20 cellular contexts compared by ENCODE assay signal in the genomic region with DNA sequence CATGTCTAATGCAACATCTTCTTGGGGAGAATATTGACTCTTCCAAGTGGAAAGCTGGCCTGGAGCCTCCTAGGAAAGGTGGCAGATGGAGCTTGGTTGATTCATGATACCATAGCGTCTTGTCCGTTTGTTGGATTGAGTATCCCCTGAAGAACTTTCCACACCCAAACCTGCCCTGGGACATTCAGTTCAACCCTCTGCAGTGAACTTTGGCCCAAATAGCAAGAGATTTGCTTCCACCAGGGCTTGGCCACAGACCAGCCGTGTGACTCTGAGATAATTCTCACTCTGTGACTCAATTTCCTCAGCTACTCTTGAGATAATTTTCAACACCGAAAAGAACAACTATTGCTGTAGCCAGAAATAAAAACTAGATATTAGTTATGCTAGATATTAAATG.
DNase-seq lines count a peak whose midpoint lies in the region; ATAC-seq, FAIRE-seq and TF ChIP-seq lines count a peak whose summit lies in the region.
"Had no signal": no experiment of that assay in that cellular context is flagged by ENCODE, and none has a peak within 500 bp of the region (broad histone marks: within the 10 kb centered on the region; RNA-seq: fewer than 3 reads in every experiment).

No MANE protein-coding gene starts in this region.

- CTCF ChIA-PET in activated CD4-positive, alpha-beta memory T cell treated with anti-CD3 and anti-CD28 coated beads for 36 hours (lab: Charles Lee) = interaction anchor here (1.3 to 4.3 kb wide), 2 partner anchors 37 to 166 kb away, joined by 4 to 16 read pairs; no protein-coding TSS in a partner anchor

- no peaks in the 10 kb centered on the region for H3K36me3 ChIP-seq in right lobe of liver
- H3K36me3 ChIP-seq in small intestine (ENCODE audit: control insufficient read depth in 2 of 2, insufficient read depth in 2 of 2, low read length in 2 of 2) = no peaks in the 10 kb centered on the region
- H3K36me3 ChIP-seq: ovary, SJCRH30, spleen, thoracic aorta had no signal

- no peak for TF ChIP-seq POLR2A in right lobe of liver (IDR thresholded peaks at IDR 0.05)

- TF ChIP-seq CTCF in fibroblast of pulmonary artery (IDR thresholded peaks at IDR 0.05; ENCODE audit: low read length, missing control alignments) = no peak
- TF ChIP-seq CTCF in right lobe of liver (IDR thresholded peaks at IDR 0.05) = no peak

- H3K27ac ChIP-seq in right lobe of liver (no peak overlapping the region), small intestine (ENCODE audit: low read depth in 1 of 2, low read length in 1 of 2) (peak overlapping the region in 1 of 2 donors; percentile 42)
- H3K27ac ChIP-seq: ovary, SJCRH30, thoracic aorta had no signal

- intact Hi-C loops in right lobe of liver (cut with DNase I) = no loop called here
- intact Hi-C loops in activated CD4-positive, alpha-beta memory T cell treated with anti-CD3 and anti-CD28 coated beads for 36 hours (cut with micrococcal nuclease) = no loop called here

- H3K27me3 Mint-ChIP-seq in activated CD4-positive, alpha-beta memory T cell treated with anti-CD3 and anti-CD28 coated beads for 36 hours = peaks cover 18% of the 10 kb centered on the region

- peaks cover 0 to 20% (median 6%) of the 10 kb centered on the region in 4 donors for H3K4me1 ChIP-seq in right lobe of liver
- H3K4me1 ChIP-seq in small intestine (ENCODE audit: control insufficient read depth in 2 of 2, insufficient read depth in 1 of 2, low read depth in 1 of 2, low read length in 1 of 2) = peaks cover 5 to 14% of the 10 kb centered on the region in 2 donors
- H3K4me1 ChIP-seq: SJCRH30, spleen had no signal

- ATAC-seq in right lobe of liver = peak; percentile 54 to 74 (median 68)

- DNase-seq in amniotic epithelial cell (ENCODE audit: low read depth) (peak; percentile 74), fibroblast of pulmonary artery (ENCODE audit: low read depth) (peak; percentile 50), right lobe of liver (peak; percentile 60 to 70 (median 61)), small intestine (peak; percentile 94), NCI-H2107 treated with DMSO at 0.1 percent for 48 hours (lab: John Stamatoyannopoulos, UW; ENCODE audit: unreplicated experiment) (no peak), iPS-NIHi7 (ENCODE audit: extremely low spot score) (no peak)
- DNase-seq in activated CD4-positive, alpha-beta memory T cell treated with anti-CD3 and anti-CD28 coated beads for 36 hours = no peak
- no peak for DNase-seq in stimulated activated CD4-positive, alpha-beta T cell treated with anti-CD3 and anti-CD28 coated beads, Interleukin-12 subunit alpha, Interleukin-12 subunit beta, amount 100 ng/mL, for 4 hours
- DNase-seq: activated CD4-positive, CD25-positive, alpha-beta regulatory T cell; activated naive CD8-positive, alpha-beta T cell treated with anti-CD3 and anti-CD28 coated beads, Interleukin-2, amount 10 ng/mL, durations not matched to agents 7 days and 5 days; central memory CD4-positive, alpha-beta T cell; effector CD8-positive, alpha-beta T cell; NCI-H2029; NCI-H524 treated with DMSO at 0.1 percent for 48 hours; ovary; spleen had no signal

- no peak for FAIRE-seq in small intestine (lab: Jason Lieb, UNC)

- peaks cover 17% of the 10 kb centered on the region for H3K4me1 Mint-ChIP-seq in activated CD4-positive, alpha-beta memory T cell treated with anti-CD3 and anti-CD28 coated beads for 36 hours (ENCODE audit: low read depth)
- H3K4me1 Mint-ChIP-seq: B cell had no signal

- H3K27me3 ChIP-seq in right lobe of liver (no peaks in the 10 kb centered on the region), small intestine (ENCODE audit: control insufficient read depth in 2 of 2, insufficient read depth in 2 of 2, low read length in 2 of 2) (no peaks in the 10 kb centered on the region)
- H3K27me3 ChIP-seq: ovary, spleen had no signal

- H3K4me3 ChIP-seq in fibroblast of pulmonary artery (replicated peaks; ENCODE audit: low read depth, low read length) = no peak overlapping the region
- no peak overlapping the region for H3K4me3 ChIP-seq in right lobe of liver
- no peak overlapping the region for H3K4me3 ChIP-seq in small intestine (ENCODE audit: low read depth in 1 of 2, low read length in 2 of 2)
- H3K4me3 ChIP-seq: ovary, SJCRH30, spleen, thoracic aorta had no signal

- H3K9me3 Mint-ChIP-seq in activated CD4-positive, alpha-beta memory T cell treated with anti-CD3 and anti-CD28 coated beads for 36 hours = no peaks in the 10 kb centered on the region
- H3K9me3 Mint-ChIP-seq: activated naive CD8-positive, alpha-beta T cell treated with anti-CD3 and anti-CD28 coated beads, Interleukin-2, amount 10 ng/mL, durations not matched to agents 7 days and 5 days; T-helper 2 cell treated with Interferon-gamma antibody and Interleukin-4, amounts not matched to agents 5 μg/mL and 100 μg/mL, for 36 hours had no signal

- POLR2A ChIA-PET in activated CD4-positive, alpha-beta memory T cell treated with anti-CD3 and anti-CD28 coated beads for 36 hours (lab: Charles Lee) = interaction anchor here (0.6 kb wide), 1 partner anchor 8 kb away, joined by 3 read pairs; no protein-coding TSS in a partner anchor

- no peaks in the 10 kb centered on the region for H3K36me3 Mint-ChIP-seq in activated CD4-positive, alpha-beta memory T cell treated with anti-CD3 and anti-CD28 coated beads for 36 hours
- H3K36me3 Mint-ChIP-seq: activated naive CD8-positive, alpha-beta T cell treated with anti-CD3 and anti-CD28 coated beads, Interleukin-2, amount 10 ng/mL, durations not matched to agents 7 days and 5 days had no signal

- H3K9me3 ChIP-seq in right lobe of liver (no peaks in the 10 kb centered on the region), small intestine (ENCODE audit: control insufficient read depth, low read depth) (no peaks in the 10 kb centered on the region)
- H3K9me3 ChIP-seq: ovary, SJCRH30, spleen, thoracic aorta had no signal

- H3K4me3 Mint-ChIP-seq in activated CD4-positive, alpha-beta memory T cell treated with anti-CD3 and anti-CD28 coated beads for 36 hours = no peak overlapping the region
- H3K4me3 Mint-ChIP-seq: activated naive CD8-positive, alpha-beta T cell treated with anti-CD3 and anti-CD28 coated beads, Interleukin-2, amount 10 ng/mL, durations not matched to agents 7 days and 5 days; B cell; T-helper 2 cell treated with Interferon-gamma antibody and Interleukin-4, amounts not matched to agents 5 μg/mL and 100 μg/mL, for 36 hours had no signal

- 6% methylated on average over 3 of the region's 4 CpGs for WGBS in right lobe of liver (ENCODE audit: insufficient coverage, low coverage, low lambda C conversion rate, missing lambda C conversion rate)
- WGBS in small intestine, 3 donors = 14 to 53% (median 38%) methylated on average over 4 of the region's 4 CpGs

- H3K27ac Mint-ChIP-seq in activated CD4-positive, alpha-beta memory T cell treated with anti-CD3 and anti-CD28 coated beads for 36 hours = no peak overlapping the region
- H3K27ac Mint-ChIP-seq: activated naive CD8-positive, alpha-beta T cell treated with anti-CD3 and anti-CD28 coated beads, Interleukin-2, amount 10 ng/mL, durations not matched to agents 7 days and 5 days; B cell; T-helper 2 cell treated with Interferon-gamma antibody and Interleukin-4, amounts not matched to agents 5 μg/mL and 100 μg/mL, for 36 hours had no signal

Comparison
In these comparisons a context has a peak if more than half of its experiments do, and no peak if none do; other contexts are left out.
1. DNase-seq: peak in amniotic epithelial cell (single experiment), fibroblast of pulmonary artery (single experiment), right lobe of liver (3 of 3) and small intestine (single experiment); none in NCI-H2107 treated with DMSO at 0.1 percent for 48 hours (single experiment), activated CD4-positive, alpha-beta memory T cell treated with anti-CD3 and anti-CD28 coated beads for 36 hours (single experiment), iPS-NIHi7 (single experiment) and stimulated activated CD4-positive, alpha-beta T cell treated with anti-CD3 and anti-CD28 coated beads, Interleukin-12 subunit alpha, Interleukin-12 subunit beta, amount 100 ng/mL, for 4 hours (single experiment).